Comparison of ENCODE assay signal across 26 cellular contexts in the genomic region with DNA sequence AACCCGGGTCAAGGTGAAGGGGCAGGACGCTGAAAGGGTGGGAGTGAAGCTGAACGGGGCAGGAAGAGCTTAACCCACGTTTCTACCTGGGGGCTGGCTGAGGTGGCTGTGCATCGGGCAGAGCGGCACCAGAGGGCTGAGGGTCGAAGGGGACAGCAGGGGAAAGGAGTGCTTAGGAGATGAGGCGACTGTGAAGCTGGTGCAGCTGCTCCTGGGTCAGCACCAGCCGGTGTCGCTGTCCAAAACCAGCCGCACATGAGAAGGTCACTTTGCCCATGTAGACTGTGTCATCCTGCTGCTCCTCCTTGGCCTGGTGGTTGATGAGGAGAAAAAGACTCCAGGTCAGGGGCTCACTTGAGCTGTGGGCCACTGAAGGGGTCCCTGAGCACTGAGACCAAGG.
"Had no signal": no experiment of that assay in that cellular context is flagged by ENCODE, and none has a peak within 500 bp of the region (broad histone marks: within the 10 kb centered on the region; RNA-seq: fewer than 3 reads in every experiment).

No MANE protein-coding gene starts in this region.

- H3K4me1 Mint-ChIP-seq: central memory CD8-positive, alpha-beta T cell had no signal

- H3K4me1 ChIP-seq: adrenal gland, ascending aorta, spleen had no signal

- H3K27me3 Mint-ChIP-seq: activated naive CD8-positive, alpha-beta T cell; activated T-cell treated with anti-CD3 and anti-CD28 coated beads, Interleukin-2, amount 50 U/mL, for 24 hours; central memory CD8-positive, alpha-beta T cell; naive B cell; progenitor cell of endocrine pancreas; type B pancreatic cell had no signal

- H3K9me3 ChIP-seq: adrenal gland, ascending aorta, heart right ventricle, spleen, thoracic aorta had no signal

- H3K27ac ChIP-seq: adrenal gland, ascending aorta, epithelial cell of prostate, heart right ventricle, spleen, thoracic aorta had no signal

- H3K27me3 ChIP-seq: adrenal gland, ascending aorta, heart right ventricle, spleen had no signal

- H3K27ac Mint-ChIP-seq: activated naive CD8-positive, alpha-beta T cell; activated T-cell treated with anti-CD3 and anti-CD28 coated beads, Interleukin-2, amount 50 U/mL, for 24 hours; activated T-helper 2 cell treated with anti-CD3 and anti-CD28 coated beads, Interferon-gamma antibody, Interleukin-2, Interleukin-4, amounts not matched to agents 10 μg/mL and 5 μg/mL and 100 μg/mL, durations not matched to agents 14 hours and 24 hours and 36 hours; progenitor cell of endocrine pancreas; type B pancreatic cell; WTC11 had no signal

- FAIRE-seq: colon had no signal

- H3K4me3 Mint-ChIP-seq: activated naive CD8-positive, alpha-beta T cell; activated T-cell treated with anti-CD3 and anti-CD28 coated beads, Interleukin-2, amount 50 U/mL, for 24 hours; central memory CD8-positive, alpha-beta T cell; naive B cell; type B pancreatic cell; WTC11 had no signal

- H3K4me3 ChIP-seq: adrenal gland, ascending aorta, heart right ventricle, spleen, thoracic aorta had no signal

- DNase-seq: activated CD8-positive, alpha-beta memory T cell treated with anti-CD3 and anti-CD28 coated beads for 24 hours; activated CD8-positive, alpha-beta memory T cell treated with anti-CD3 and anti-CD28 coated beads, Interleukin-2, amount 50 U/mL, for 4 hours; activated naive CD4-positive, alpha-beta T cell; activated T-cell treated with anti-CD3 and anti-CD28 coated beads, Interleukin-2, amount 50 U/mL, for 24 hours; adrenal gland; effector memory CD4-positive, alpha-beta T cell; heart right ventricle; islet precursor cell; left cardiac atrium; naive B cell; retina; spleen; stimulated activated CD4-positive, alpha-beta T cell treated with anti-CD3 and anti-CD28 coated beads, Interleukin-4, amount 100 ng/mL, for 1 hour; stimulated activated naive CD4-positive, alpha-beta T cell treated with Interleukin-2 at 50 U/mL for 16 hours; T-helper 1 cell; T-helper 9 cell had no signal

- ATAC-seq: heart right ventricle, left cardiac atrium, WTC11 had no signal

- H3K9me3 Mint-ChIP-seq: activated T-cell treated with anti-CD3 and anti-CD28 coated beads, Interleukin-2, amount 50 U/mL, for 24 hours; activated T-helper 2 cell treated with anti-CD3 and anti-CD28 coated beads, Interferon-gamma antibody, Interleukin-2, Interleukin-4, amounts not matched to agents 10 μg/mL and 5 μg/mL and 100 μg/mL, durations not matched to agents 14 hours and 24 hours and 36 hours; central memory CD8-positive, alpha-beta T cell; naive B cell; type B pancreatic cell; WTC11 had no signal
